8 cellular contexts compared by ENCODE assay signal in genomic region chr3:136195258-136196063, GRCh38. TPM values are rescaled to one million over a fixed set of nuclear protein-coding genes. Genes with fewer than 3 reads are reported as not detected.
DNase-seq lines count a peak whose midpoint lies in the region; ATAC-seq and TF ChIP-seq lines count a peak whose summit lies in the region.

No MANE protein-coding gene starts in this region.

- ATAC-seq in GM21390 (IDR thresholded peaks at IDR 0.05; ENCODE audit: unreplicated experiment): peak; percentile 23
- peak; percentile 59 for ATAC-seq in left ventricle myocardium superior

- peaks cover 20% of the 10 kb centered on the region for H3K4me1 ChIP-seq in HUES64 (ENCODE audit: insufficient read depth, low read length)
- H3K4me1 ChIP-seq in prostate gland (replicated peaks): peaks cover 2% of the 10 kb centered on the region
- H3K4me1 ChIP-seq in uterus: no peaks in the 10 kb centered on the region

- intact Hi-C loops in left ventricle myocardium superior (cut with micrococcal nuclease) (no loop called here), prostate gland (cut with DNase I) (loop anchor here (2.0 to 10.0 kb wide), 4 partner anchors 57 to 557 kb away; partner anchors contain the start of genes PCCB and STAG1), uterus (cut with DNase I; ENCODE audit: low total_unique reads) (no loop called here)

- H3K4me3 ChIP-seq in HUES64 (ENCODE audit: low read length) (peak overlapping the region; percentile 98), prostate gland (peak overlapping the region; percentile 88 to 99), uterus (peak overlapping the region; percentile 75 to 94)

- peak; percentile 81 for DNase-seq in EL
- peak; percentile 27 for DNase-seq in SIG-M5 (lab: John Stamatoyannopoulos, UW)
- peak; percentile 67 for DNase-seq in amniotic epithelial cell (ENCODE audit: low read depth)
- peak; percentile 88 for DNase-seq in left ventricle myocardium superior
- DNase-seq in prostate gland (ENCODE audit: low spot score): peak; percentile 65
- DNase-seq in uterus: peak; percentile 79

- H3K36me3 ChIP-seq in HUES64 (ENCODE audit: insufficient read depth, low read length) (no peaks in the 10 kb centered on the region), prostate gland (no peaks in the 10 kb centered on the region), uterus (no peaks in the 10 kb centered on the region)

- H3K9ac ChIP-seq in HUES64 (ENCODE audit: low read depth, low read length): peak overlapping the region; percentile 84

- H3K9me3 ChIP-seq in HUES64 (ENCODE audit: insufficient read depth, low read depth, low read length) (peaks cover 5% of the 10 kb centered on the region; the same call in 1 of the 2 replicates), prostate gland (no peaks in the 10 kb centered on the region), uterus (no peaks in the 10 kb centered on the region)

- H3K27ac ChIP-seq in HUES64 (ENCODE audit: low read depth, low read length): peak overlapping the region; percentile 99
- H3K27ac ChIP-seq in prostate gland: peak overlapping the region; percentile 99 to 100
- H3K27ac ChIP-seq in uterus: peak overlapping the region; percentile 100

- TF ChIP-seq CTCF in prostate gland (IDR thresholded peaks at IDR 0.05) (no peak), uterus (IDR thresholded peaks at IDR 0.05) (peak in 1 of 4 experiments; percentile 15)

- H3K27me3 ChIP-seq in HUES64 (ENCODE audit: insufficient read depth, low read length) (no peaks in the 10 kb centered on the region), prostate gland (replicated peaks; ENCODE audit: insufficient read depth) (no peaks in the 10 kb centered on the region), uterus (no peaks in the 10 kb centered on the region)

- peak; percentile 27 for TF ChIP-seq POLR2A in prostate gland (IDR thresholded peaks at IDR 0.05)
- no peak for TF ChIP-seq POLR2A in uterus (IDR thresholded peaks at IDR 0.05)

- under 1% methylated on average over 103 of the region's 103 CpGs for WGBS in HUES64
- under 1% methylated on average over 36 of the region's 103 CpGs for WGBS in prostate gland

RNA-seq across cellular contexts. Expression of gene MSL2, which starts 0.7 kb away (rescaled TPM):
- polyA plus RNA-seq in HUES64 (2013, experiment 1 of 2): 23.3 TPM
- polyA plus RNA-seq in HUES64 (2013, experiment 2 of 2): 26.6 TPM
- 23.2 TPM for total RNA-seq in left ventricle myocardium superior
- total RNA-seq in prostate gland: 10 to 100 TPM; 25.9 to 44.2 TPM
- 10 to 100 TPM; 17.7 to 53.0 (median 32.9) TPM for total RNA-seq in uterus

RNA-seq across cellular contexts. Expression of gene PCCB, which starts 54.7 kb away (rescaled TPM):
- polyA plus RNA-seq in HUES64 (2013, experiment 1 of 2): 40.5 TPM
- 49.8 TPM for polyA plus RNA-seq in HUES64 (2013, experiment 2 of 2)
- total RNA-seq in left ventricle myocardium superior (100 TPM), prostate gland (10 to 100 TPM; 60.9 to 70.3 TPM), uterus (10 to 100 TPM; 12.9 to 42.8 (median 17.2) TPM)

Comparison
In these comparisons a context has a peak if more than half of its experiments do, and no peak if none do; other contexts are left out.
1. Peak in every context shown above with its lines: DNase-seq, ATAC-seq, H3K4me3 ChIP-seq and H3K27ac ChIP-seq.
2. DNase-seq: peak in every context shown above with its lines; median percentile 88 in left ventricle myocardium superior; 81 in EL; 79 in uterus; 67 in amniotic epithelial cell; 65 in prostate gland; 27 in SIG-M5.